In genomic region chr2:229159405-229159804, GRCh38 we compare ENCODE assay signal across 22 cellular contexts.
"Had no signal": no experiment of that assay in that cellular context is flagged by ENCODE, and none has a peak within 500 bp of the region (broad histone marks: within the 10 kb centered on the region; RNA-seq: fewer than 3 reads in every experiment).

No MANE protein-coding gene starts in this region.

- H3K9me3 ChIP-seq: Peyer's patch had no signal

- H3K4me1 Mint-ChIP-seq: IgD-negative memory B cell had no signal

- H3K36me3 ChIP-seq: Peyer's patch, SJCRH30 had no signal

- FAIRE-seq: K562 had no signal

- H3K4me3 ChIP-seq: K562, PC-9, Peyer's patch, SJCRH30 had no signal

- H3K9ac ChIP-seq: KMS-11 had no signal

- H3K27ac ChIP-seq: KMS-11, PC-9, SJCRH30 had no signal

- DNase-seq: Kasumi-1; MM.1S; NCI-H1105; NCI-H1417; NCI-H1436 treated with DMSO at 0.1 percent for 48 hours; NCI-H1694; NCI-H187 treated with DMSO at 0.1 percent for 48 hours; NCI-H2171 treated with DMSO at 0.1 percent for 48 hours; NCI-H345; NCI-H446 treated with DMSO at 0.1 percent for 48 hours; NCI-H510A treated with DMSO at 0.1 percent for 48 hours; NCI-H526; NCI-H82; NK-92 treated with Interleukin-12 subunit alpha and Interleukin-12 subunit beta, amount 100 ng/mL, for 24 hours; PC-9; SJCRH30 had no signal

- H3K27ac Mint-ChIP-seq: IgD-negative memory B cell had no signal

- ATAC-seq: K562, Right ventricle myocardium inferior, SK-N-SH treated with all-trans-retinoic acid at 6 μM for 48 hours had no signal

- H3K27me3 Mint-ChIP-seq: IgD-negative memory B cell had no signal

- H3K4me3 Mint-ChIP-seq: IgD-negative memory B cell had no signal

- H3K27me3 ChIP-seq: Peyer's patch, SJCRH30 had no signal
